In the genomic region with DNA sequence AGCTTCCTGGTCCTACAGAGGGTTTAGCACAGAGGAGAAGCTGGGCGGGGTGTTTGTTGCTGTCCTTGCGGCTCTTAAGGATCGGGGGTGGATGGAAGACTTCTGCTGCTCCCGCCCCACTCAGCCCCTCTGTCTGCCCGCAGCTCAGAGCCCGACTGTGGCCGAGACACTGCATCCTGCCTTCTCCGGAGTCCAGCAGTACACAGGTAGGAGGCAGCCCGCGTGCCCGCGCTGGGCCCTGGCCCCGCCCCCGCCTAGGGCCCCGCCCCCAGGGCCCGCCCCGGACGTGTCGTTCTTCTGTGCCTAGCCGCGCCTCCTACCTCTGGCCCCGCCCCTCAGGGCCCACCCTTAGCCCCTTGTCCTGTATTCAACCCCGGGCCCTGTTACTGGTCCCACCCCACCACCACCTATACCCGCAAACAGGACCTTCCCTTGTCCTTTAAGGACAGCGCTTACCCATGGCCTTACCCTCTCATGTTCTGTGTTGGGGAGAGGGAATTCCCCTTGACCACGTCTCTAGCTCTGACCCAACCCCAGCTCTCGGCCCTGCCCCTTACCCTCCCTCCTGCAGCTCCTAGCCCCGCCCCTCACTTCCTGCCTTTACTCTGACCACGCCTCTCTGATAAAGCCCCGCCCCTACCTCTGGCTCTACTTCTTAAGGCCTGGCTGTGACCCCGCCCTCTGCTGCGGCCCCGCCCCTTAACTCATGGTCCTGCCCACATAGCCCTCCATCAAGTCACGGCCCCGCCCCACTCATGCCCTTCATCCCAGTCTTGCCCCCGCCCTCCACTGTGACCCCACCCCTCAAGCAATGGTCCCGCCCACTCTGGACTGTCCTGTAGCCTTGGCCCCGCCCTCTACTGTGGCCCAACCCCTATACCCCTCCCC, we compare ENCODE assay signal across 1 cellular context.
TF ChIP-seq lines count a peak whose summit lies in the region.

No MANE protein-coding gene starts in this region.

TF ChIP-seq in IMR-90, 13 proteins besides CTCF, POLR2A, EP300 and RAD21 (continued from another document):
- TF ChIP-seq, protein P1, sequence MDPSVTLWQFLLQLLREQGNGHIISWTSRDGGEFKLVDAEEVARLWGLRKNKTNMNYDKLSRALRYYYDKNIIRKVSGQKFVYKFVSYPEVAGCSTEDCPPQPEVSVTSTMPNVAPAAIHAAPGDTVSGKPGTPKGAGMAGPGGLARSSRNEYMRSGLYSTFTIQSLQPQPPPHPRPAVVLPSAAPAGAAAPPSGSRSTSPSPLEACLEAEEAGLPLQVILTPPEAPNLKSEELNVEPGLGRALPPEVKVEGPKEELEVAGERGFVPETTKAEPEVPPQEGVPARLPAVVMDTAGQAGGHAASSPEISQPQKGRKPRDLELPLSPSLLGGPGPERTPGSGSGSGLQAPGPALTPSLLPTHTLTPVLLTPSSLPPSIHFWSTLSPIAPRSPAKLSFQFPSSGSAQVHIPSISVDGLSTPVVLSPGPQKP (IDR thresholded peaks at IDR 0.05; ENCODE audit: borderline replicate concordance, low read depth, low read length): no peak
- TF ChIP-seq FOS (IDR thresholded peaks at IDR 0.05; ENCODE audit: low read depth, low read length) (no peak), CEBPB (IDR thresholded peaks at IDR 0.05; ENCODE audit: low read depth, low read length) (no peak), MXI1 (IDR thresholded peaks at IDR 0.05; ENCODE audit: borderline replicate concordance, low read depth, low read length) (no peak), SMC3 (IDR thresholded peaks at IDR 0.05; ENCODE audit: low read depth, low read length) (no peak), BHLHE40 (IDR thresholded peaks at IDR 0.05; ENCODE audit: low read depth, low read length) (no peak), MAZ (IDR thresholded peaks at IDR 0.05; ENCODE audit: borderline replicate concordance, low read depth, low read length) (no peak), CHD1 (IDR thresholded peaks at IDR 0.05; ENCODE audit: low read depth, low read length) (no peak), MAFK (IDR thresholded peaks at IDR 0.05; ENCODE audit: low read depth, low read length) (no peak)
- TF ChIP-seq, protein P2, sequence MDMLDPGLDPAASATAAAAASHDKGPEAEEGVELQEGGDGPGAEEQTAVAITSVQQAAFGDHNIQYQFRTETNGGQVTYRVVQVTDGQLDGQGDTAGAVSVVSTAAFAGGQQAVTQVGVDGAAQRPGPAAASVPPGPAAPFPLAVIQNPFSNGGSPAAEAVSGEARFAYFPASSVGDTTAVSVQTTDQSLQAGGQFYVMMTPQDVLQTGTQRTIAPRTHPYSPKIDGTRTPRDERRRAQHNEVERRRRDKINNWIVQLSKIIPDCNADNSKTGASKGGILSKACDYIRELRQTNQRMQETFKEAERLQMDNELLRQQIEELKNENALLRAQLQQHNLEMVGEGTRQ (IDR thresholded peaks at IDR 0.05; ENCODE audit: low read depth, low read length): no peak
